22 cellular contexts compared by ENCODE assay signal in the genomic region with DNA sequence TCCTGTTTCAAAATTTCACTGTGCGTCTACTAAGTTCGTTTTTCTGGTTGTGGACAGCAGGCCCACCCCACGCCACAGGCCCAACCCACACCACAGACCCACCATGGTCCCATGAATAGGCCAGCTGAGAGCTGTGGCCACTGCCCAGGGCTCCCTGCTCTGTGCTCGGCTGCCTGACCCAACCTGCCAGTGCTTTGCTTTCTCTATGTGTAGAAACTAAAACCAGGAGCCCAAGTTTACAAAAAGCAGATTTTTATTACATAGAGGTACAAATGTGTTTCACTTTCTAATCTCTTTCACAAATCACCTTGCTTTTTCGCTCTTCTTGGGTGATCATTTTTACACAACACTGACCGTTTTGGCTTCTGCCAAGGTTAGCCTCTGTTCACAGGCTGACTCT.
A peak's percentile ranks its signal among the peaks of the same experiment; 100 is the strongest.
DNase-seq lines count a peak whose midpoint lies in the region; ATAC-seq and TF ChIP-seq lines count a peak whose summit lies in the region.
"Had no signal": no experiment of that assay in that cellular context is flagged by ENCODE, and none has a peak within 500 bp of the region (broad histone marks: within the 10 kb centered on the region; RNA-seq: fewer than 3 reads in every experiment).

No MANE protein-coding gene starts in this region.

- BruUV-seq in OCI-LY7 (replicated peaks; lab: Mats Ljungman, UMichigan), result TSS peak; percentile 35

- ATAC-seq in HG02870 (IDR thresholded peaks at IDR 0.05; ENCODE audit: unreplicated experiment), result peak; percentile 65
- ATAC-seq: A549, T-helper 17 cell had no signal

- no peaks in the 10 kb centered on the region for H4K20me1 ChIP-seq in OCI-LY7 (ENCODE audit: insufficient read depth, low read length)
- H4K20me1 ChIP-seq: BLaER1 treated with 17β-estradiol and CSF1 and Interleukin-3, amounts not matched to agents 10 nM and 100 nM had no signal

- TF ChIP-seq CTCF in GM10266 (IDR thresholded peaks at IDR 0.05; ENCODE audit: control insufficient read depth, insufficient read depth, low read depth, missing control alignments) (no peak), OCI-LY7 (conservative IDR thresholded peaks at IDR 0.05; ENCODE audit: low read length) (no peak)

- no peaks in the 10 kb centered on the region for H3K9me2 ChIP-seq in OCI-LY7 (ENCODE audit: insufficient read depth, low read length)

- CTCF ChIA-PET in OCI-LY7 (lab: Charles Lee; ENCODE audit: unreplicated experiment), result no interaction called here

- H3K27me3 ChIP-seq in H7 (ENCODE audit: control insufficient read depth, insufficient read depth, low read length), result no peaks in the 10 kb centered on the region
- H3K27me3 ChIP-seq: BLaER1 treated with 17β-estradiol and CSF1 and Interleukin-3, amounts not matched to agents 10 nM and 100 nM; MG63 had no signal

- POLR2A ChIA-PET in OCI-LY7 (lab: Charles Lee), result no interaction called here

- H3K36me3 ChIP-seq in OCI-LY7 (ENCODE audit: insufficient read depth, low read length) (peaks cover 82% of the 10 kb centered on the region), H7 (replicated peaks; ENCODE audit: control insufficient read depth, insufficient read depth, low read length) (peaks cover 8% of the 10 kb centered on the region)

- no peaks in the 10 kb centered on the region for H3K4me1 ChIP-seq in OCI-LY7 (ENCODE audit: insufficient read depth, low read length, poor library complexity, severe bottlenecking)
- H3K4me1 ChIP-seq: A549; BLaER1 treated with 17β-estradiol and CSF1 and Interleukin-3, amounts not matched to agents 10 nM and 100 nM; HAP-1 had no signal

- no peak overlapping the region for H2AFZ ChIP-seq in OCI-LY7 (ENCODE audit: low read length)

- DNase-seq in GM10266 (ENCODE audit: extremely low spot score) (peak; percentile 46), GM19238 (ENCODE audit: insufficient read length, low spot score) (peak; percentile 7), OCI-LY7 (ENCODE audit: low spot score) (no peak), NCI-H510A treated with DMSO at 0.1 percent for 48 hours (lab: John Stamatoyannopoulos, UW) (no peak), cerebellar cortex (ENCODE audit: low spot score) (no peak), H7 (no peak)
- DNase-seq: CD8-positive, alpha-beta memory T cell; DMS79 treated with DMSO at 0.1 percent for 48 hours; Karpas-422; MG63; NCI-H1105; NCI-H1694; NCI-H345; NCI-H526 treated with DMSO at 0.1 percent for 48 hours; NK-92 treated with Interleukin-12 subunit alpha and Interleukin-12 subunit beta, amount 100 ng/mL, for 24 hours; RPMI8226; SIG-M5; T-helper 17 cell had no signal

- no peak overlapping the region for H3K4me2 ChIP-seq in OCI-LY7 (ENCODE audit: low read length)
- H3K4me2 ChIP-seq: A549; BLaER1 treated with 17β-estradiol and CSF1 and Interleukin-3, amounts not matched to agents 10 nM and 100 nM had no signal

- H3K79me2 ChIP-seq in OCI-LY7 (ENCODE audit: insufficient read depth, low read depth, low read length), result no peaks in the 10 kb centered on the region

- H3K4me3 ChIP-seq in OCI-LY7 (ENCODE audit: low read depth, low read length, poor library complexity, severe bottlenecking) (no peak overlapping the region), H7 (ENCODE audit: insufficient read depth, low read depth, low read length) (no peak overlapping the region)
- H3K4me3 ChIP-seq: A549; BLaER1 treated with 17β-estradiol and CSF1 and Interleukin-3, amounts not matched to agents 10 nM and 100 nM; HAP-1; MG63 had no signal

- H3K27ac ChIP-seq in OCI-LY7 (ENCODE audit: low read depth, low read length, poor library complexity, severe bottlenecking), result no peak overlapping the region
- H3K27ac ChIP-seq: A549; BLaER1 treated with 17β-estradiol and CSF1 and Interleukin-3, amounts not matched to agents 10 nM and 100 nM had no signal

- no peaks in the 10 kb centered on the region for H3K9me3 ChIP-seq in OCI-LY7 (ENCODE audit: low read length)
- H3K9me3 ChIP-seq: A549, HAP-1, MG63 had no signal

- intact Hi-C loops in OCI-LY7 (cut with micrococcal nuclease; ENCODE audit: unreplicated experiment), result no loop called here

Comparison
In these comparisons a context has a peak if more than half of its experiments do, and no peak if none do; other contexts are left out.
1. DNase-seq: peak in GM10266 (single experiment) and GM19238 (single experiment); none in OCI-LY7 (single experiment), NCI-H510A treated with DMSO at 0.1 percent for 48 hours (single experiment), cerebellar cortex (single experiment) and H7 (single experiment).